ENCODE assay signal across 20 cellular contexts in the genomic region with DNA sequence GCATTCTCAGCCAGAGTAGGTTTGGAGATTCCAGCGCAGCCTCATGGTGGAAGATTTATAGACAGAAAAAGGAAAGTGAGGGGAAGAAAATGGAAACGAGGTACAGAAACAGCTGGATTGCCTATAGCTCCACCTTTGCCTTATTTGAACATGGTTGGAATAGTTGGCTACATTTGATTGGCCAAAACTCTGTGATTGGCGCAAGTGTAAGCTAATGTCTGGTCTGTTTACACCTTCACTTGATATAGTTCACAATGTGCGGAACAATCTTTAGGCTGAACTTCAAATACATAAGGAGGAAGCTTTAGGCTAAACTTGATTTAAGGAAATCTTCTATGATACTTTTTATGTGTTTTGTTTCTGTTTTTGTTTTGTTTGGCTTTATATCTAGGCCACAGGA.
DNase-seq lines count a peak whose midpoint lies in the region; ATAC-seq and TF ChIP-seq lines count a peak whose summit lies in the region.
"Had no signal": no experiment of that assay in that cellular context is flagged by ENCODE, and none has a peak within 500 bp of the region (broad histone marks: within the 10 kb centered on the region; RNA-seq: fewer than 3 reads in every experiment).

No MANE protein-coding gene starts in this region.

- H3K18ac ChIP-seq in mesendoderm (ENCODE audit: low read length): no peak overlapping the region

- H3K36me3 ChIP-seq in SK-N-SH (replicated peaks in 1 of 2; ENCODE audit: control insufficient read depth in 1 of 2, insufficient read depth in 2 of 2, low read length in 1 of 2) (no peaks in the 10 kb centered on the region), PC-3 (ENCODE audit: low read depth, low read length) (no peaks in the 10 kb centered on the region), mesendoderm (ENCODE audit: control insufficient read depth, insufficient read depth, low read length) (no peaks in the 10 kb centered on the region)
- H3K36me3 ChIP-seq: BLaER1 had no signal

- no peaks in the 10 kb centered on the region for H3K79me1 ChIP-seq in mesendoderm (ENCODE audit: low read length)

- H2AK5ac ChIP-seq in mesendoderm (ENCODE audit: low read length): no peak overlapping the region

- peak overlapping the region; percentile 30 for H2BK5ac ChIP-seq in mesendoderm (ENCODE audit: low read length)

- no peak overlapping the region for H4K5ac ChIP-seq in mesendoderm (ENCODE audit: low read length)

- no peak for TF ChIP-seq EP300 in SK-N-SH (IDR thresholded peaks at IDR 0.05; ENCODE audit: borderline replicate concordance in 1 of 2, low read depth in 1 of 2, low read length in 1 of 2)

- H3K4me1 Mint-ChIP-seq in activated T-helper 17 cell treated with anti-CD3 and anti-CD28 coated beads, Interleukin-2, amount 50 U/mL, for 72 hours: no peaks in the 10 kb centered on the region
- no peaks in the 10 kb centered on the region for H3K4me1 Mint-ChIP-seq in activated CD4-positive, alpha-beta T cell treated with anti-CD3 and anti-CD28 coated beads, Interleukin-2, amount 10 ng/mL, durations not matched to agents 7 days and 5 days
- H3K4me1 Mint-ChIP-seq: B cell, CD14-positive monocyte had no signal

- CTCF ChIA-PET in SK-N-SH (lab: Yijun Ruan, JAX) (interaction anchor here (0.6 kb wide), 1 partner anchor 16 kb away, joined by 3 read pairs; no protein-coding TSS in a partner anchor), PC-3 (lab: Charles Lee) (no interaction called here)
- CTCF ChIA-PET in activated CD4-positive, alpha-beta T cell treated with anti-CD3 and anti-CD28 coated beads, Interleukin-2, amount 10 ng/mL, durations not matched to agents 7 days and 5 days (lab: Charles Lee): no interaction called here

- POLR2A ChIA-PET in SK-N-SH (lab: Yijun Ruan, JAX) (no interaction called here), PC-3 (lab: Charles Lee; ENCODE audit: unreplicated experiment) (no interaction called here)
- POLR2A ChIA-PET in activated CD4-positive, alpha-beta T cell treated with anti-CD3 and anti-CD28 coated beads, Interleukin-2, amount 10 ng/mL, durations not matched to agents 7 days and 5 days (lab: Charles Lee): no interaction called here

- no peaks in the 10 kb centered on the region for H3K27me3 Mint-ChIP-seq in activated T-helper 17 cell treated with anti-CD3 and anti-CD28 coated beads, Interleukin-2, amount 50 U/mL, for 72 hours
- no peaks in the 10 kb centered on the region for H3K27me3 Mint-ChIP-seq in activated CD4-positive, alpha-beta T cell treated with anti-CD3 and anti-CD28 coated beads, Interleukin-2, amount 10 ng/mL, durations not matched to agents 7 days and 5 days
- H3K27me3 Mint-ChIP-seq: B cell; CD4-positive, alpha-beta T cell had no signal

- H2AFZ ChIP-seq in SK-N-SH (ENCODE audit: low read depth): no peak overlapping the region
- H2AFZ ChIP-seq in PC-3 (ENCODE audit: low read length): no peak overlapping the region

- no peak for TF ChIP-seq RAD21 in SK-N-SH (IDR thresholded peaks at IDR 0.05; ENCODE audit: low read length)

- no peak for ATAC-seq in SK-N-SH treated with all-trans-retinoic acid at 6 μM for 48 hours
- peak; percentile 37 for ATAC-seq in PC-3
- ATAC-seq in activated T-helper 17 cell treated with anti-CD3 and anti-CD28 coated beads, Interleukin-2, amount 50 U/mL, for 72 hours (replicated peaks): no peak
- ATAC-seq: HCT116 had no signal

- no peak overlapping the region for H3K4ac ChIP-seq in mesendoderm (ENCODE audit: low read depth, low read length)

- 61% methylated on average over 4 of the region's 4 CpGs for WGBS in SK-N-SH (ENCODE audit: low lambda C conversion rate)
- no CpG with 5 or more reads among the region's 4 CpGs for WGBS in mesendoderm (ENCODE audit: extremely low coverage, insufficient coverage, low lambda C conversion rate)

- H3K79me2 ChIP-seq in SK-N-SH (ENCODE audit: insufficient read depth): no peaks in the 10 kb centered on the region
- no peaks in the 10 kb centered on the region for H3K79me2 ChIP-seq in PC-3 (ENCODE audit: low read length)
- H3K79me2 ChIP-seq in mesendoderm (ENCODE audit: control insufficient read depth, insufficient read depth, low read length): no peaks in the 10 kb centered on the region

- H3K4me3 ChIP-seq in SK-N-SH (ENCODE audit: low read depth in 2 of 2, low read length in 1 of 2) (no peak overlapping the region), PC-3 (ENCODE audit: low read length) (no peak overlapping the region), mesendoderm (ENCODE audit: low read length) (no peak overlapping the region)
- H3K4me3 ChIP-seq: BLaER1 had no signal

- no peaks in the 10 kb centered on the region for H4K20me1 ChIP-seq in SK-N-SH (ENCODE audit: insufficient read depth)
- H4K20me1 ChIP-seq in PC-3 (ENCODE audit: low read length): no peaks in the 10 kb centered on the region
- H4K20me1 ChIP-seq: BLaER1 had no signal

- no peaks in the 10 kb centered on the region for H3F3A ChIP-seq in SK-N-SH (replicated peaks; ENCODE audit: insufficient read depth)
- H3F3A ChIP-seq in PC-3 (ENCODE audit: low read length, unreplicated experiment): no peaks in the 10 kb centered on the region

- no peak overlapping the region for H3K56ac ChIP-seq in mesendoderm (ENCODE audit: low read length)

- H3K4me2 ChIP-seq in SK-N-SH (no peak overlapping the region), PC-3 (ENCODE audit: low read length) (no peak overlapping the region), mesendoderm (ENCODE audit: low read length) (no peak overlapping the region)
- H3K4me2 ChIP-seq: BLaER1 had no signal

- intact Hi-C loops in PC-3 (cut with micrococcal nuclease): loop anchor here (10.0 kb wide), 1 partner anchor 360 kb away; no protein-coding TSS in a partner anchor

- no peak overlapping the region for H3K27ac Mint-ChIP-seq in activated T-helper 17 cell treated with anti-CD3 and anti-CD28 coated beads, Interleukin-2, amount 50 U/mL, for 72 hours
- no peak overlapping the region for H3K27ac Mint-ChIP-seq in activated CD4-positive, alpha-beta T cell treated with anti-CD3 and anti-CD28 coated beads, Interleukin-2, amount 10 ng/mL, durations not matched to agents 7 days and 5 days
- H3K27ac Mint-ChIP-seq: B cell; CD14-positive monocyte; CD4-positive, alpha-beta T cell; H9; HFFc6 had no signal

- H3K4me3 Mint-ChIP-seq in activated T-helper 17 cell treated with anti-CD3 and anti-CD28 coated beads, Interleukin-2, amount 50 U/mL, for 72 hours: no peak overlapping the region
- no peak overlapping the region for H3K4me3 Mint-ChIP-seq in activated CD4-positive, alpha-beta T cell treated with anti-CD3 and anti-CD28 coated beads, Interleukin-2, amount 10 ng/mL, durations not matched to agents 7 days and 5 days
- H3K4me3 Mint-ChIP-seq: B cell; CD14-positive monocyte; CD4-positive, alpha-beta T cell; H9; HFFc6 had no signal

- BruUV-seq in PC-3 (replicated peaks; lab: Mats Ljungman, UMichigan): no TSS peak

- no peak overlapping the region for H2BK120ac ChIP-seq in mesendoderm (ENCODE audit: low read depth, low read length)

- no peaks in the 10 kb centered on the region for H3K4me1 ChIP-seq in SK-N-SH (ENCODE audit: control insufficient read depth in 1 of 2, insufficient read depth in 2 of 2, low read depth in 1 of 2, low read length in 1 of 2)
- no peaks in the 10 kb centered on the region for H3K4me1 ChIP-seq in PC-3 (ENCODE audit: insufficient read depth, low read length)
- no peaks in the 10 kb centered on the region for H3K4me1 ChIP-seq in mesendoderm (ENCODE audit: control insufficient read depth, low read depth, low read length)
- H3K4me1 ChIP-seq: BLaER1 had no signal

- no peak overlapping the region for H2BK15ac ChIP-seq in mesendoderm (replicated peaks; ENCODE audit: low read depth)

- H4K8ac ChIP-seq in mesendoderm (ENCODE audit: low read depth, low read length): no peak overlapping the region

- H3K9me2 ChIP-seq in SK-N-SH: no peaks in the 10 kb centered on the region
- H3K9me2 ChIP-seq in PC-3 (replicated peaks; ENCODE audit: low read length): no peaks in the 10 kb centered on the region

- H3K27me3 ChIP-seq in SK-N-SH (ENCODE audit: insufficient read depth): no peaks in the 10 kb centered on the region
- H3K27me3 ChIP-seq in PC-3 (ENCODE audit: low read length): no peaks in the 10 kb centered on the region
- H3K27me3 ChIP-seq in mesendoderm (ENCODE audit: insufficient read depth, low read length, poor library complexity): no peaks in the 10 kb centered on the region
- H3K27me3 ChIP-seq: BLaER1 had no signal

- DNase-seq in SK-N-SH: no peak
- DNase-seq in PC-3: peak; percentile 14
- DNase-seq in mesendoderm: no peak
- no peak for DNase-seq in activated CD4-positive, alpha-beta T cell treated with anti-CD3 and anti-CD28 coated beads, Interleukin-2, amount 10 ng/mL, durations not matched to agents 7 days and 5 days
- DNase-seq: Calu3; CD4-positive, alpha-beta T cell; COR-L47; DMS53; DMS79 treated with DMSO at 0.1 percent for 48 hours; GF-D8; GOT3; H9; HFFc6 had no signal

- no peaks in the 10 kb centered on the region for H3K36me3 Mint-ChIP-seq in activated T-helper 17 cell treated with anti-CD3 and anti-CD28 coated beads, Interleukin-2, amount 50 U/mL, for 72 hours (ENCODE audit: low read depth)
- no peaks in the 10 kb centered on the region for H3K36me3 Mint-ChIP-seq in activated CD4-positive, alpha-beta T cell treated with anti-CD3 and anti-CD28 coated beads, Interleukin-2, amount 10 ng/mL, durations not matched to agents 7 days and 5 days (ENCODE audit: low read depth)
- H3K36me3 Mint-ChIP-seq: CD14-positive monocyte had no signal

- H3K9me3 Mint-ChIP-seq in activated T-helper 17 cell treated with anti-CD3 and anti-CD28 coated beads, Interleukin-2, amount 50 U/mL, for 72 hours: peaks cover 22% of the 10 kb centered on the region
- H3K9me3 Mint-ChIP-seq in activated CD4-positive, alpha-beta T cell treated with anti-CD3 and anti-CD28 coated beads, Interleukin-2, amount 10 ng/mL, durations not matched to agents 7 days and 5 days: peaks cover 10% of the 10 kb centered on the region

- no peak overlapping the region for H3K23ac ChIP-seq in mesendoderm (ENCODE audit: low read length)

- H3K9ac ChIP-seq in SK-N-SH: no peak overlapping the region
- no peak overlapping the region for H3K9ac ChIP-seq in PC-3 (ENCODE audit: low read length)
- H3K9ac ChIP-seq in mesendoderm (ENCODE audit: low read length): no peak overlapping the region
- H3K9ac ChIP-seq: BLaER1 had no signal

- H3K27ac ChIP-seq in SK-N-SH (ENCODE audit: low read depth in 2 of 2, low read length in 1 of 2) (no peak overlapping the region), PC-3 (ENCODE audit: low read length) (peak overlapping the region; percentile 20; the same call in 1 of the 2 replicates), mesendoderm (ENCODE audit: low read depth, low read length) (no peak overlapping the region)
- H3K27ac ChIP-seq: 22Rv1, BLaER1 had no signal

- no peaks in the 10 kb centered on the region for H3K9me3 ChIP-seq in SK-N-SH
- H3K9me3 ChIP-seq in PC-3 (ENCODE audit: low read length): peaks cover 8% of the 10 kb centered on the region; the same call in 1 of the 2 replicates
- H3K9me3 ChIP-seq: BLaER1 had no signal

- TF ChIP-seq CTCF in SK-N-SH (IDR thresholded peaks at IDR 0.05) (no peak), PC-3 (conservative IDR thresholded peaks at IDR 0.05; ENCODE audit: low read depth, low read length) (no peak)

TF ChIP-seq in SK-N-SH, 30 proteins besides CTCF, POLR2A, EP300 and RAD21 (continues in another document):
- TF ChIP-seq SMC3 (IDR thresholded peaks at IDR 0.05; ENCODE audit: low read depth, low read length): no peak

TF ChIP-seq in SK-N-SH treated with all-trans-retinoic acid at 6 μM for 48 hours, 23 proteins besides CTCF, POLR2A, EP300 and RAD21:
- TF ChIP-seq PPARA (CRISPR knock-in tag; IDR thresholded peaks at IDR 0.05; ENCODE audit: borderline replicate concordance): no peak
